Comparison of ENCODE assay signal across 24 cellular contexts in genomic region chr2:169259402-169259801, GRCh38.
"Had no signal": no experiment of that assay in that cellular context is flagged by ENCODE, and none has a peak within 500 bp of the region (broad histone marks: within the 10 kb centered on the region; RNA-seq: fewer than 3 reads in every experiment).

No MANE protein-coding gene starts in this region.

- H3K4me1 ChIP-seq: colonic mucosa, esophagus squamous epithelium, gastroesophageal sphincter, heart left ventricle, left lung, lower lobe of right lung had no signal

- H3K27ac Mint-ChIP-seq: dendritic cell treated with granulocyte-macrophage colony-stimulating factor and Interleukin-4, amounts not matched to agents 40 ng/mL and 50 ng/mL, for 4 days; effector memory CD8-positive, alpha-beta T cell; endodermal cell; immature natural killer cell had no signal

- H3K79me2 ChIP-seq: hepatocyte had no signal

- H3K27me3 ChIP-seq: colonic mucosa, esophagus squamous epithelium, gastroesophageal sphincter, hepatocyte, left lung had no signal

- DNase-seq: colonic mucosa; cortex of kidney; effector CD8-positive, alpha-beta T cell; effector memory CD8-positive, alpha-beta T cell; endodermal cell; erythroblast; esophagus squamous epithelium; foreskin fibroblast; heart left ventricle; hypothalamus; immature natural killer cell; islet precursor cell; kidney; kidney glomerular epithelial cell; left lung; left ventricle myocardium superior; lower lobe of right lung; mesenchymal stem cell; midbrain had no signal

- H3K9me3 Mint-ChIP-seq: dendritic cell treated with granulocyte-macrophage colony-stimulating factor and Interleukin-4, amounts not matched to agents 40 ng/mL and 50 ng/mL, for 4 days; effector memory CD8-positive, alpha-beta T cell had no signal

- H3K4me1 Mint-ChIP-seq: immature natural killer cell had no signal

- H3K9me3 ChIP-seq: colonic mucosa, esophagus squamous epithelium, gastroesophageal sphincter, heart left ventricle, left lung, lower lobe of right lung had no signal

- H3K36me3 Mint-ChIP-seq: immature natural killer cell had no signal

- H3K4me3 Mint-ChIP-seq: dendritic cell treated with granulocyte-macrophage colony-stimulating factor and Interleukin-4, amounts not matched to agents 40 ng/mL and 50 ng/mL, for 4 days; effector memory CD8-positive, alpha-beta T cell; endodermal cell; immature natural killer cell had no signal

- H3K4me2 ChIP-seq: hepatocyte had no signal

- H3K4me3 ChIP-seq: colonic mucosa, esophagus squamous epithelium, gastroesophageal sphincter, heart left ventricle, hepatocyte, left lung, lower lobe of right lung had no signal

- H3K27ac ChIP-seq: colonic mucosa, epithelial cell of prostate, esophagus squamous epithelium, gastroesophageal sphincter, heart left ventricle, hepatocyte, left lung, lower lobe of right lung had no signal

- H3K27me3 Mint-ChIP-seq: dendritic cell treated with granulocyte-macrophage colony-stimulating factor and Interleukin-4, amounts not matched to agents 40 ng/mL and 50 ng/mL, for 4 days had no signal

- ATAC-seq: effector memory CD8-positive, alpha-beta T cell; esophagus mucosa; gastroesophageal sphincter; heart left ventricle; left lung; left ventricle myocardium superior; lower lobe of right lung had no signal

- H3K36me3 ChIP-seq: colonic mucosa, esophagus squamous epithelium, gastroesophageal sphincter, heart left ventricle, left lung, lower lobe of right lung had no signal

- H2AFZ ChIP-seq: hepatocyte had no signal
